1 cellular context compared by ENCODE assay signal in the genomic region with DNA sequence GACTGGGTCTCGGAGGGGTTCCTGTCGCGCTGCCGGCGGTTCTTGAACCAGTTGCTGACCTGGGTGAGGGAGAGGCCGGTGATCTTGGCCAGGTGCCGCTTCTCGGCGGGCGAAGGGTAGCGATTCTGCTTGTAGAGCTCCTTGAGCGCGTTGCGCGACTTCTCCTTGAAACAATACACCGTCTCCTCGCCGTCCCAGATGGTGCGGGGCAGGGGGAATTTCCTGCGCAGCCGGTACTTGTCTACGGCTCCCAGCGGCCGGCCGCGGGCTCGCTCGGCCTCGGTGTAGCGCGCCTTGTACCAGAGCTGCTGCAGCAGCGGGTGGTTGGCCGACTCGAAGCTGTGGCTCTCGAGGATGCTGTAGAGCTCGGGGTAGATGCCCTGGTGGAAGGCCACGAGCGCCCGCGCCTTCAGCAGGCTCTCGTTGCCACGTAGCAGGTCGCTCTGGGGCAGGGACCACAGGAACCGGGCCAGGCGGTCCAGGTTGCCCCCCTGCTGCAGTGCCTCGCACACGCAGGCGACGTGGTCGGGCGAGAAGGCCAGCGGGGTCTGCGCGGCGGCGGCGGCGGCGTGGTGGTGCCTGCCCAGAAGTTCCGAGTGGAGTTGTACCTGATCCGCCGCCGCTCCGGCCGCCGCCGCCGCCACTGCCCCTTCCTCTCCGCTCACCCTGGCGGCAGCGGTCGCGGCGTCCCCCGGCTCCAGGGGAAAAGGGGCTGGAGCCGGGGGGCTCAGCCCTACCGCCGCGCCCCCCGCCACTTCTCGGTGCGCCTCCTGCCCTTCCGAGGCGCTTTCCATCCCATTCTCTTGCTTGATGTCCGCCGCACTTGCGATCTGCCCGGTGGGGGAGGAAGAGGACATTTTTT.
TF ChIP-seq lines count a peak whose summit lies in the region.

No MANE protein-coding gene starts in this region.

TF ChIP-seq in WTC11, 78 proteins besides CTCF, POLR2A, EP300 and RAD21 (continued from another document and continues in another):
- TF ChIP-seq GRHL2 (CRISPR knock-in tag; IDR thresholded peaks at IDR 0.05; ENCODE audit: insufficient replicate concordance, severe bottlenecking) (no peak), FOXP1 (CRISPR knock-in tag; IDR thresholded peaks at IDR 0.05; ENCODE audit: borderline replicate concordance) (peak; percentile 55), SMAD3 (CRISPR knock-in tag; IDR thresholded peaks at IDR 0.05; ENCODE audit: borderline replicate concordance) (no peak), RELA (CRISPR knock-in tag; IDR thresholded peaks at IDR 0.05; ENCODE audit: borderline replicate concordance) (no peak), ZNF396 (CRISPR knock-in tag; IDR thresholded peaks at IDR 0.05; ENCODE audit: borderline replicate concordance) (no peak), NFYB (CRISPR knock-in tag; conservative IDR thresholded peaks at IDR 0.05; ENCODE audit: low read depth) (no peak), ZNF423 (CRISPR knock-in tag; IDR thresholded peaks at IDR 0.05) (no peak), MYBL2 (CRISPR knock-in tag; IDR thresholded peaks at IDR 0.05) (peak; percentile 21; the same call in 1 of the 2 replicates), RORB (CRISPR knock-in tag; IDR thresholded peaks at IDR 0.05) (no peak)
- TF ChIP-seq, protein P1, sequence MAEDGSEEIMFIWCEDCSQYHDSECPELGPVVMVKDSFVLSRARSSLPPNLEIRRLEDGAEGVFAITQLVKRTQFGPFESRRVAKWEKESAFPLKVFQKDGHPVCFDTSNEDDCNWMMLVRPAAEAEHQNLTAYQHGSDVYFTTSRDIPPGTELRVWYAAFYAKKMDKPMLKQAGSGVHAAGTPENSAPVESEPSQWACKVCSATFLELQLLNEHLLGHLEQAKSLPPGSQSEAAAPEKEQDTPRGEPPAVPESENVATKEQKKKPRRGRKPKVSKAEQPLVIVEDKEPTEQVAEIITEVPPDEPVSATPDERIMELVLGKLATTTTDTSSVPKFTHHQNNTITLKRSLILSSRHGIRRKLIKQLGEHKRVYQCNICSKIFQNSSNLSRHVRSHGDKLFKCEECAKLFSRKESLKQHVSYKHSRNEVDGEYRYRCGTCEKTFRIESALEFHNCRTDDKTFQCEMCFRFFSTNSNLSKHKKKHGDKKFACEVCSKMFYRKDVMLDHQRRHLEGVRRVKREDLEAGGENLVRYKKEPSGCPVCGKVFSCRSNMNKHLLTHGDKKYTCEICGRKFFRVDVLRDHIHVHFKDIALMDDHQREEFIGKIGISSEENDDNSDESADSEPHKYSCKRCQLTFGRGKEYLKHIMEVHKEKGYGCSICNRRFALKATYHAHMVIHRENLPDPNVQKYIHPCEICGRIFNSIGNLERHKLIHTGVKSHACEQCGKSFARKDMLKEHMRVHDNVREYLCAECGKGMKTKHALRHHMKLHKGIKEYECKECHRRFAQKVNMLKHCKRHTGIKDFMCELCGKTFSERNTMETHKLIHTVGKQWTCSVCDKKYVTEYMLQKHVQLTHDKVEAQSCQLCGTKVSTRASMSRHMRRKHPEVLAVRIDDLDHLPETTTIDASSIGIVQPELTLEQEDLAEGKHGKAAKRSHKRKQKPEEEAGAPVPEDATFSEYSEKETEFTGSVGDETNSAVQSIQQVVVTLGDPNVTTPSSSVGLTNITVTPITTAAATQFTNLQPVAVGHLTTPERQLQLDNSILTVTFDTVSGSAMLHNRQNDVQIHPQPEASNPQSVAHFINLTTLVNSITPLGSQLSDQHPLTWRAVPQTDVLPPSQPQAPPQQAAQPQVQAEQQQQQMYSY (CRISPR knock-in tag; IDR thresholded peaks at IDR 0.05), result no peak; the same call in 1 of the 2 replicates
- TF ChIP-seq, protein P2, sequence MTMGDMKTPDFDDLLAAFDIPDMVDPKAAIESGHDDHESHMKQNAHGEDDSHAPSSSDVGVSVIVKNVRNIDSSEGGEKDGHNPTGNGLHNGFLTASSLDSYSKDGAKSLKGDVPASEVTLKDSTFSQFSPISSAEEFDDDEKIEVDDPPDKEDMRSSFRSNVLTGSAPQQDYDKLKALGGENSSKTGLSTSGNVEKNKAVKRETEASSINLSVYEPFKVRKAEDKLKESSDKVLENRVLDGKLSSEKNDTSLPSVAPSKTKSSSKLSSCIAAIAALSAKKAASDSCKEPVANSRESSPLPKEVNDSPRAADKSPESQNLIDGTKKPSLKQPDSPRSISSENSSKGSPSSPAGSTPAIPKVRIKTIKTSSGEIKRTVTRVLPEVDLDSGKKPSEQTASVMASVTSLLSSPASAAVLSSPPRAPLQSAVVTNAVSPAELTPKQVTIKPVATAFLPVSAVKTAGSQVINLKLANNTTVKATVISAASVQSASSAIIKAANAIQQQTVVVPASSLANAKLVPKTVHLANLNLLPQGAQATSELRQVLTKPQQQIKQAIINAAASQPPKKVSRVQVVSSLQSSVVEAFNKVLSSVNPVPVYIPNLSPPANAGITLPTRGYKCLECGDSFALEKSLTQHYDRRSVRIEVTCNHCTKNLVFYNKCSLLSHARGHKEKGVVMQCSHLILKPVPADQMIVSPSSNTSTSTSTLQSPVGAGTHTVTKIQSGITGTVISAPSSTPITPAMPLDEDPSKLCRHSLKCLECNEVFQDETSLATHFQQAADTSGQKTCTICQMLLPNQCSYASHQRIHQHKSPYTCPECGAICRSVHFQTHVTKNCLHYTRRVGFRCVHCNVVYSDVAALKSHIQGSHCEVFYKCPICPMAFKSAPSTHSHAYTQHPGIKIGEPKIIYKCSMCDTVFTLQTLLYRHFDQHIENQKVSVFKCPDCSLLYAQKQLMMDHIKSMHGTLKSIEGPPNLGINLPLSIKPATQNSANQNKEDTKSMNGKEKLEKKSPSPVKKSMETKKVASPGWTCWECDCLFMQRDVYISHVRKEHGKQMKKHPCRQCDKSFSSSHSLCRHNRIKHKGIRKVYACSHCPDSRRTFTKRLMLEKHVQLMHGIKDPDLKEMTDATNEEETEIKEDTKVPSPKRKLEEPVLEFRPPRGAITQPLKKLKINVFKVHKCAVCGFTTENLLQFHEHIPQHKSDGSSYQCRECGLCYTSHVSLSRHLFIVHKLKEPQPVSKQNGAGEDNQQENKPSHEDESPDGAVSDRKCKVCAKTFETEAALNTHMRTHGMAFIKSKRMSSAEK (CRISPR knock-in tag; IDR thresholded peaks at IDR 0.05; ENCODE audit: borderline replicate concordance), result no peak
- TF ChIP-seq, protein P3, sequence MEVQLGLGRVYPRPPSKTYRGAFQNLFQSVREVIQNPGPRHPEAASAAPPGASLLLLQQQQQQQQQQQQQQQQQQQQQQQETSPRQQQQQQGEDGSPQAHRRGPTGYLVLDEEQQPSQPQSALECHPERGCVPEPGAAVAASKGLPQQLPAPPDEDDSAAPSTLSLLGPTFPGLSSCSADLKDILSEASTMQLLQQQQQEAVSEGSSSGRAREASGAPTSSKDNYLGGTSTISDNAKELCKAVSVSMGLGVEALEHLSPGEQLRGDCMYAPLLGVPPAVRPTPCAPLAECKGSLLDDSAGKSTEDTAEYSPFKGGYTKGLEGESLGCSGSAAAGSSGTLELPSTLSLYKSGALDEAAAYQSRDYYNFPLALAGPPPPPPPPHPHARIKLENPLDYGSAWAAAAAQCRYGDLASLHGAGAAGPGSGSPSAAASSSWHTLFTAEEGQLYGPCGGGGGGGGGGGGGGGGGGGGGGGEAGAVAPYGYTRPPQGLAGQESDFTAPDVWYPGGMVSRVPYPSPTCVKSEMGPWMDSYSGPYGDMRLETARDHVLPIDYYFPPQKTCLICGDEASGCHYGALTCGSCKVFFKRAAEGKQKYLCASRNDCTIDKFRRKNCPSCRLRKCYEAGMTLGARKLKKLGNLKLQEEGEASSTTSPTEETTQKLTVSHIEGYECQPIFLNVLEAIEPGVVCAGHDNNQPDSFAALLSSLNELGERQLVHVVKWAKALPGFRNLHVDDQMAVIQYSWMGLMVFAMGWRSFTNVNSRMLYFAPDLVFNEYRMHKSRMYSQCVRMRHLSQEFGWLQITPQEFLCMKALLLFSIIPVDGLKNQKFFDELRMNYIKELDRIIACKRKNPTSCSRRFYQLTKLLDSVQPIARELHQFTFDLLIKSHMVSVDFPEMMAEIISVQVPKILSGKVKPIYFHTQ (CRISPR knock-in tag; IDR thresholded peaks at IDR 0.05), result no peak
- TF ChIP-seq, protein P4, sequence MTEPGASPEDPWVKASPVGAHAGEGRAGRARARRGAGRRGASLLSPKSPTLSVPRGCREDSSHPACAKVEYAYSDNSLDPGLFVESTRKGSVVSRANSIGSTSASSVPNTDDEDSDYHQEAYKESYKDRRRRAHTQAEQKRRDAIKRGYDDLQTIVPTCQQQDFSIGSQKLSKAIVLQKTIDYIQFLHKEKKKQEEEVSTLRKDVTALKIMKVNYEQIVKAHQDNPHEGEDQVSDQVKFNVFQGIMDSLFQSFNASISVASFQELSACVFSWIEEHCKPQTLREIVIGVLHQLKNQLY (CRISPR knock-in tag; IDR thresholded peaks at IDR 0.05), result no peak
- TF ChIP-seq, protein P5, sequence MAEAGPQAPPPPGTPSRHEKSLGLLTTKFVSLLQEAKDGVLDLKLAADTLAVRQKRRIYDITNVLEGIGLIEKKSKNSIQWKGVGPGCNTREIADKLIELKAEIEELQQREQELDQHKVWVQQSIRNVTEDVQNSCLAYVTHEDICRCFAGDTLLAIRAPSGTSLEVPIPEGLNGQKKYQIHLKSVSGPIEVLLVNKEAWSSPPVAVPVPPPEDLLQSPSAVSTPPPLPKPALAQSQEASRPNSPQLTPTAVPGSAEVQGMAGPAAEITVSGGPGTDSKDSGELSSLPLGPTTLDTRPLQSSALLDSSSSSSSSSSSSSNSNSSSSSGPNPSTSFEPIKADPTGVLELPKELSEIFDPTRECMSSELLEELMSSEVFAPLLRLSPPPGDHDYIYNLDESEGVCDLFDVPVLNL (CRISPR knock-in tag; IDR thresholded peaks at IDR 0.05; ENCODE audit: borderline replicate concordance, low read depth), result no peak
- TF ChIP-seq, protein P6, sequence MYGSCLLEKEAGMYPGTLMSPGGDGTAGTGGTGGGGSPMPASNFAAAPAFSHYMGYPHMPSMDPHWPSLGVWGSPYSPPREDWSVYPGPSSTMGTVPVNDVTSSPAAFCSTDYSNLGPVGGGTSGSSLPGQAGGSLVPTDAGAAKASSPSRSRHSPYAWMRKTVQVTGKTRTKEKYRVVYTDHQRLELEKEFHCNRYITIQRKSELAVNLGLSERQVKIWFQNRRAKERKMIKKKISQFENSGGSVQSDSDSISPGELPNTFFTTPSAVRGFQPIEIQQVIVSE (CRISPR knock-in tag; IDR thresholded peaks at IDR 0.05; ENCODE audit: borderline replicate concordance), result no peak
- TF ChIP-seq, protein P7, sequence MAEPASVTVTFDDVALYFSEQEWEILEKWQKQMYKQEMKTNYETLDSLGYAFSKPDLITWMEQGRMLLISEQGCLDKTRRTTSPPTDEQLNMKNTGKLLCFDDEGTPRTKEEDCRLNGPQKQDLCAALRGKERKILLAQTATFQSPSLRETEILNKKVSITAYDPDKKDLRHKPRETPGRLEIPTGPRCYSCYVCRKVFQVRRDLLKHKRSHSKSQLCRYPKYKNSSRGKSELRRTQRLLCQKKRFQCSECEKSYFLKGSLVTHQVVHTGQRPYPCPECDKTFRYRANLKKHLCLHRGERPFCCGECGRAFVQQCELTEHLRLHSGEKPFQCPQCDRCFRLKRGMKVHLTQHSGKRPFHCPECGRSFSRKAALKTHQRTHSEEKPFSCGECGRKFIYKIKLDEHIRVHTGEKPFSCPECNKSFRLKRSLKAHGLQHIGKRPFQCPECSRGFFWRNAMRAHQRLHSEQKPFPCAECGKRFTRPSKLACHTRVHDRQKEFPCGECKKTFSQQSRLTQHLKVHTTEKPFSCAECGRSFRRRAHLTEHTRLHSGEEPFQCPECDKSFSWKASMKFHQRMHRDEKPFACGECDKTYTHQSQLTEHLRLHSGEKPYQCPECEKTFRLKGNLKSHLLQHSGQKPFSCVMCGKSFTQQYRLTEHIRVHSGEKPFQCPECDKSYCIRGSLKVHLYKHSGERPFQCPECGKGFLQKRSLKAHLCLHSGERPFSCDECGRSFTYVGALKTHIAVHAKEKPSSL (CRISPR knock-in tag; conservative IDR thresholded peaks at IDR 0.05), result no peak
- TF ChIP-seq, protein P8, sequence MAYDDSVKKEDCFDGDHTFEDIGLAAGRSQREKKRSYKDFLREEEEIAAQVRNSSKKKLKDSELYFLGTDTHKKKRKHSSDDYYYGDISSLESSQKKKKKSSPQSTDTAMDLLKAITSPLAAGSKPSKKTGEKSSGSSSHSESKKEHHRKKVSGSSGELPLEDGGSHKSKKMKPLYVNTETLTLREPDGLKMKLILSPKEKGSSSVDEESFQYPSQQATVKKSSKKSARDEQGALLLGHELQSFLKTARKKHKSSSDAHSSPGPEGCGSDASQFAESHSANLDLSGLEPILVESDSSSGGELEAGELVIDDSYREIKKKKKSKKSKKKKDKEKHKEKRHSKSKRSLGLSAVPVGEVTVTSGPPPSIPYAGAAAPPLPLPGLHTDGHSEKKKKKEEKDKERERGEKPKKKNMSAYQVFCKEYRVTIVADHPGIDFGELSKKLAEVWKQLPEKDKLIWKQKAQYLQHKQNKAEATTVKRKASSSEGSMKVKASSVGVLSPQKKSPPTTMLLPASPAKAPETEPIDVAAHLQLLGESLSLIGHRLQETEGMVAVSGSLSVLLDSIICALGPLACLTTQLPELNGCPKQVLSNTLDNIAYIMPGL (CRISPR knock-in tag; IDR thresholded peaks at IDR 0.05), result no peak; the same call in 1 of the 2 replicates
- TF ChIP-seq, protein P9, sequence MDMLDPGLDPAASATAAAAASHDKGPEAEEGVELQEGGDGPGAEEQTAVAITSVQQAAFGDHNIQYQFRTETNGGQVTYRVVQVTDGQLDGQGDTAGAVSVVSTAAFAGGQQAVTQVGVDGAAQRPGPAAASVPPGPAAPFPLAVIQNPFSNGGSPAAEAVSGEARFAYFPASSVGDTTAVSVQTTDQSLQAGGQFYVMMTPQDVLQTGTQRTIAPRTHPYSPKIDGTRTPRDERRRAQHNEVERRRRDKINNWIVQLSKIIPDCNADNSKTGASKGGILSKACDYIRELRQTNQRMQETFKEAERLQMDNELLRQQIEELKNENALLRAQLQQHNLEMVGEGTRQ (CRISPR knock-in tag; IDR thresholded peaks at IDR 0.05), result 0 out of 2 replicates have a peak, but pooled peaks have one; percentile 4
- TF ChIP-seq, protein P10, sequence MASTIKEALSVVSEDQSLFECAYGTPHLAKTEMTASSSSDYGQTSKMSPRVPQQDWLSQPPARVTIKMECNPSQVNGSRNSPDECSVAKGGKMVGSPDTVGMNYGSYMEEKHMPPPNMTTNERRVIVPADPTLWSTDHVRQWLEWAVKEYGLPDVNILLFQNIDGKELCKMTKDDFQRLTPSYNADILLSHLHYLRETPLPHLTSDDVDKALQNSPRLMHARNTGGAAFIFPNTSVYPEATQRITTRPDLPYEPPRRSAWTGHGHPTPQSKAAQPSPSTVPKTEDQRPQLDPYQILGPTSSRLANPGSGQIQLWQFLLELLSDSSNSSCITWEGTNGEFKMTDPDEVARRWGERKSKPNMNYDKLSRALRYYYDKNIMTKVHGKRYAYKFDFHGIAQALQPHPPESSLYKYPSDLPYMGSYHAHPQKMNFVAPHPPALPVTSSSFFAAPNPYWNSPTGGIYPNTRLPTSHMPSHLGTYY (CRISPR knock-in tag; IDR thresholded peaks at IDR 0.05), result no peak
- TF ChIP-seq, protein P11, sequence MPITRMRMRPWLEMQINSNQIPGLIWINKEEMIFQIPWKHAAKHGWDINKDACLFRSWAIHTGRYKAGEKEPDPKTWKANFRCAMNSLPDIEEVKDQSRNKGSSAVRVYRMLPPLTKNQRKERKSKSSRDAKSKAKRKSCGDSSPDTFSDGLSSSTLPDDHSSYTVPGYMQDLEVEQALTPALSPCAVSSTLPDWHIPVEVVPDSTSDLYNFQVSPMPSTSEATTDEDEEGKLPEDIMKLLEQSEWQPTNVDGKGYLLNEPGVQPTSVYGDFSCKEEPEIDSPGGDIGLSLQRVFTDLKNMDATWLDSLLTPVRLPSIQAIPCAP (CRISPR knock-in tag; IDR thresholded peaks at IDR 0.05), result no peak
- TF ChIP-seq, protein P12, sequence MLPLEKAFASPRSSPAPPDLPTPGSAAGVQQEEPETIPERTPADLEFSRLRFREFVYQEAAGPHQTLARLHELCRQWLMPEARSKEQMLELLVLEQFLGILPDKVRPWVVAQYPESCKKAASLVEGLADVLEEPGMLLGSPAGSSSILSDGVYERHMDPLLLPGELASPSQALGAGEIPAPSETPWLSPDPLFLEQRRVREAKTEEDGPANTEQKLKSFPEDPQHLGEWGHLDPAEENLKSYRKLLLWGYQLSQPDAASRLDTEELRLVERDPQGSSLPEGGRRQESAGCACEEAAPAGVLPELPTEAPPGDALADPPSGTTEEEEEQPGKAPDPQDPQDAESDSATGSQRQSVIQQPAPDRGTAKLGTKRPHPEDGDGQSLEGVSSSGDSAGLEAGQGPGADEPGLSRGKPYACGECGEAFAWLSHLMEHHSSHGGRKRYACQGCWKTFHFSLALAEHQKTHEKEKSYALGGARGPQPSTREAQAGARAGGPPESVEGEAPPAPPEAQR (CRISPR knock-in tag; IDR thresholded peaks at IDR 0.05), result no peak
